Comparison of ENCODE assay signal across 12 cellular contexts in the genomic region with DNA sequence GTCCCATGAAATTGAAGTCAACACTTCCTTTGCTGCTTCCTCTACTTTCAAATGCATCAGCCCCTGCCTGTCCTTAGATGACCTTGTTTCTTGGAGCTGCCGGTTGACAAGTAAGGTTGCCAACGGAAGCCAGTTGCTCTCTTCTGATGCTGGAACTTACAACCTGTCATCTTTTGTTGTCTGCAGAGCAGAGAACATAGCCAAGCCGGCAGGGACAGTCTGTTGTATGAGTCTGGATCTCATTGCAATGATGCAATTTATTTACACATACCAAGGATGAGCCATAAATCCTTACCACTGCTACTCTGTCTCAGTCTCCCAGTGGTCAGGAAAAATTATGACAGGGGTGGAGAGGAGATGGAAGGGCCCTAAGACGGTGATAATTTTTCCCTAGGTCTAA.
DNase-seq lines count a peak whose midpoint lies in the region; ATAC-seq and TF ChIP-seq lines count a peak whose summit lies in the region.
"Had no signal": no experiment of that assay in that cellular context is flagged by ENCODE, and none has a peak within 500 bp of the region (broad histone marks: within the 10 kb centered on the region; RNA-seq: fewer than 3 reads in every experiment).

No MANE protein-coding gene starts in this region.

- H3K4me1 Mint-ChIP-seq in activated naive CD8-positive, alpha-beta T cell treated with anti-CD3 and anti-CD28 coated beads, Interleukin-2, amount 10 ng/mL, durations not matched to agents 7 days and 5 days: peaks cover 7% of the 10 kb centered on the region
- H3K4me1 Mint-ChIP-seq in activated naive CD8-positive, alpha-beta T cell treated with anti-CD3 and anti-CD28 coated beads for 36 hours: peaks cover 3% of the 10 kb centered on the region
- H3K4me1 Mint-ChIP-seq: stimulated activated naive CD8-positive, alpha-beta T cell treated with anti-CD3 and anti-CD28 coated beads, Interleukin-15, amount 100 ng/mL, for 72 hours had no signal

- no peaks in the 10 kb centered on the region for H3K9me3 Mint-ChIP-seq in activated naive CD8-positive, alpha-beta T cell treated with anti-CD3 and anti-CD28 coated beads, Interleukin-2, amount 10 ng/mL, durations not matched to agents 7 days and 5 days
- no peaks in the 10 kb centered on the region for H3K9me3 Mint-ChIP-seq in activated naive CD8-positive, alpha-beta T cell treated with anti-CD3 and anti-CD28 coated beads for 36 hours
- H3K9me3 Mint-ChIP-seq: activated naive CD8-positive, alpha-beta T cell treated with anti-CD3 and anti-CD28 coated beads, Interleukin-2, amount 50 U/mL, for 24 hours; stimulated activated naive CD8-positive, alpha-beta T cell treated with anti-CD3 and anti-CD28 coated beads, Interleukin-15, amount 100 ng/mL, for 72 hours; T-helper 1 cell treated with Interleukin-12 subunit alpha and Interleukin-12 subunit beta and Interleukin-4 antibody, amounts not matched to agents 30 μg/mL and 1 μg/mL, for 36 hours had no signal

- POLR2A ChIA-PET in activated naive CD8-positive, alpha-beta T cell treated with anti-CD3 and anti-CD28 coated beads, Interleukin-2, amount 10 ng/mL, durations not matched to agents 7 days and 5 days (lab: Charles Lee): no interaction called here

- no peak overlapping the region for H3K27ac Mint-ChIP-seq in activated naive CD8-positive, alpha-beta T cell treated with anti-CD3 and anti-CD28 coated beads, Interleukin-2, amount 10 ng/mL, durations not matched to agents 7 days and 5 days
- H3K27ac Mint-ChIP-seq in activated naive CD8-positive, alpha-beta T cell treated with anti-CD3 and anti-CD28 coated beads for 36 hours: no peak overlapping the region
- H3K27ac Mint-ChIP-seq: activated naive CD8-positive, alpha-beta T cell treated with anti-CD3 and anti-CD28 coated beads, Interleukin-2, amount 50 U/mL, for 24 hours; stimulated activated naive CD8-positive, alpha-beta T cell treated with anti-CD3 and anti-CD28 coated beads, Interleukin-15, amount 100 ng/mL, for 72 hours; T-helper 1 cell treated with Interleukin-12 subunit alpha and Interleukin-12 subunit beta and Interleukin-4 antibody, amounts not matched to agents 30 μg/mL and 1 μg/mL, for 36 hours had no signal

- H3K36me3 Mint-ChIP-seq in activated naive CD8-positive, alpha-beta T cell treated with anti-CD3 and anti-CD28 coated beads, Interleukin-2, amount 10 ng/mL, durations not matched to agents 7 days and 5 days: no peaks in the 10 kb centered on the region
- H3K36me3 Mint-ChIP-seq in activated naive CD8-positive, alpha-beta T cell treated with anti-CD3 and anti-CD28 coated beads for 36 hours: no peaks in the 10 kb centered on the region

- peaks cover 3% of the 10 kb centered on the region for H3K27me3 Mint-ChIP-seq in activated naive CD8-positive, alpha-beta T cell treated with anti-CD3 and anti-CD28 coated beads, Interleukin-2, amount 10 ng/mL, durations not matched to agents 7 days and 5 days
- peaks cover 5% of the 10 kb centered on the region for H3K27me3 Mint-ChIP-seq in activated naive CD8-positive, alpha-beta T cell treated with anti-CD3 and anti-CD28 coated beads for 36 hours
- H3K27me3 Mint-ChIP-seq: stimulated activated naive CD8-positive, alpha-beta T cell treated with anti-CD3 and anti-CD28 coated beads, Interleukin-15, amount 100 ng/mL, for 72 hours had no signal

- H3K4me3 Mint-ChIP-seq in activated naive CD8-positive, alpha-beta T cell treated with anti-CD3 and anti-CD28 coated beads, Interleukin-2, amount 10 ng/mL, durations not matched to agents 7 days and 5 days: no peak overlapping the region
- H3K4me3 Mint-ChIP-seq in activated naive CD8-positive, alpha-beta T cell treated with anti-CD3 and anti-CD28 coated beads for 36 hours: no peak overlapping the region
- H3K4me3 Mint-ChIP-seq: activated naive CD8-positive, alpha-beta T cell treated with anti-CD3 and anti-CD28 coated beads, Interleukin-2, amount 50 U/mL, for 24 hours; stimulated activated naive CD8-positive, alpha-beta T cell treated with anti-CD3 and anti-CD28 coated beads, Interleukin-15, amount 100 ng/mL, for 72 hours; T-helper 1 cell treated with Interleukin-12 subunit alpha and Interleukin-12 subunit beta and Interleukin-4 antibody, amounts not matched to agents 30 μg/mL and 1 μg/mL, for 36 hours had no signal

- peak; percentile 58 for ATAC-seq in activated naive CD8-positive, alpha-beta T cell treated with anti-CD3 and anti-CD28 coated beads, Interleukin-2, amount 10 ng/mL, durations not matched to agents 7 days and 5 days (ENCODE audit: low read depth)
- ATAC-seq in HG02938 (IDR thresholded peaks at IDR 0.05; ENCODE audit: unreplicated experiment): no peak
- ATAC-seq in GM19351 (IDR thresholded peaks at IDR 0.05; ENCODE audit: unreplicated experiment): no peak
- no peak for ATAC-seq in HG02610 (IDR thresholded peaks at IDR 0.05; ENCODE audit: unreplicated experiment)
- ATAC-seq: activated naive CD8-positive, alpha-beta T cell treated with anti-CD3 and anti-CD28 coated beads, Interleukin-2, amount 50 U/mL, for 24 hours; stimulated activated naive CD8-positive, alpha-beta T cell treated with anti-CD3 and anti-CD28 coated beads, Interleukin-15, amount 100 ng/mL, for 72 hours had no signal

- no peak for TF ChIP-seq CTCF in foreskin fibroblast (IDR thresholded peaks at IDR 0.05; ENCODE audit: low read depth, low read length)

- H3K4me3 ChIP-seq in foreskin fibroblast (ENCODE audit: low read depth in 1 of 2, low read length in 2 of 2): no peak overlapping the region

- no peak for DNase-seq in activated naive CD8-positive, alpha-beta T cell treated with anti-CD3 and anti-CD28 coated beads, Interleukin-2, amount 10 ng/mL, durations not matched to agents 7 days and 5 days
- DNase-seq in activated naive CD8-positive, alpha-beta T cell treated with anti-CD3 and anti-CD28 coated beads for 36 hours: no peak
- peak; percentile 69 for DNase-seq in SK-N-DZ (ENCODE audit: low spot score)
- peak; percentile 45 to 65 for DNase-seq in foreskin fibroblast
- DNase-seq in HuH-7 (ENCODE audit: low spot score): no peak
- DNase-seq: activated naive CD8-positive, alpha-beta T cell treated with anti-CD3 and anti-CD28 coated beads, Interleukin-2, amount 50 U/mL, for 24 hours; islet precursor cell; stimulated activated naive CD8-positive, alpha-beta T cell treated with anti-CD3 and anti-CD28 coated beads, Interleukin-15, amount 100 ng/mL, for 72 hours had no signal

Comparison
In these comparisons a context has a peak if more than half of its experiments do, and no peak if none do; other contexts are left out.
1. DNase-seq: peak in SK-N-DZ (single experiment) and foreskin fibroblast (2 of 2); none in activated naive CD8-positive, alpha-beta T cell treated with anti-CD3 and anti-CD28 coated beads, Interleukin-2, amount 10 ng/mL, durations not matched to agents 7 days and 5 days (single experiment), activated naive CD8-positive, alpha-beta T cell treated with anti-CD3 and anti-CD28 coated beads for 36 hours (single experiment) and HuH-7 (single experiment).